In the genomic region with DNA sequence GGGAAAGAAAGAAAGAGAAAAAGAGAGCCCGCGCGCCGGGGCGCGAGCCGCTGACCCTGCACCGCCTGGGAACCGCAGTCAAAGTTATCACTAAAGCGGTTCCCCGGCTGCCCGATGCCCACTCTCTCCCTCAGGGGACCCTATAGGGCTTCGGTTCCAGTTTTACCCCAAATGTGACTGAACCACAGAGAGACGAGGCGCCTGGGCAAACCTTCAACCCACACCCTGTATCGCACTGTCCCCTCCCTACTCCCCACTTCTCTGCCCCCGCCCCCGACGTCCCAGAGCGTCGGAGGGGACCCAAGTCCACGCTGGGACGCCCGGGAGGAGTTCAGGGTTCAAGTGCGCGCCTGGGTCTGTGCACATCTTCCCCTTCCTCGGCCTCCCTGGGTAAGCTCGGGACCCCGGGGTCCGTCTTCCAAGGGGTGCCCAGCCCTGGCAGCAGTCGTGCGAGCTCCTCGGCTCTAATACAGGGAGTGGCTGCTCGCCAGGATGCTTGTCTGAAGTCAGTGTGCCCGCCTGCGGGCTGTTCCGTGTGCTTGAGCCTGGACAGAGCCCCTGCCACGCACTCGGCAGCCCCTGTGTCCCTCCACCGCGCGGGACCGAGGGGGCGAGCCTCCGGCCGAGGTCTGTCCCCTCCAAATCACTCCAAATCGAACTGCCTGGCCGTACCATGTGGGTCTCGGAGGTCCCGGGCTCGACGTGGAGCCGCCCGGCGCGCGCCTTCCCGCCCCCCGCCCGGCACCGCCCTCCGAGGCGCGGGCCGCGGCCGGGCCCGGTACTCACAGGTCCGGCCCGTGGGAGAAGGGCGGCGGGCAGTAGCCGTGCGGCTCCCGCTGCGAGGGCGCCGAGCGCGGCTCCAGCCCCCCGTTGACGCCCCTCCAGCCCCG, we compare ENCODE assay signal across 1 cellular context.
TF ChIP-seq lines count a peak whose summit lies in the region.

No MANE protein-coding gene starts in this region.

TF ChIP-seq in GM12878, 131 proteins besides CTCF, POLR2A, EP300 and RAD21 (continued from another document):
- TF ChIP-seq, protein P1, sequence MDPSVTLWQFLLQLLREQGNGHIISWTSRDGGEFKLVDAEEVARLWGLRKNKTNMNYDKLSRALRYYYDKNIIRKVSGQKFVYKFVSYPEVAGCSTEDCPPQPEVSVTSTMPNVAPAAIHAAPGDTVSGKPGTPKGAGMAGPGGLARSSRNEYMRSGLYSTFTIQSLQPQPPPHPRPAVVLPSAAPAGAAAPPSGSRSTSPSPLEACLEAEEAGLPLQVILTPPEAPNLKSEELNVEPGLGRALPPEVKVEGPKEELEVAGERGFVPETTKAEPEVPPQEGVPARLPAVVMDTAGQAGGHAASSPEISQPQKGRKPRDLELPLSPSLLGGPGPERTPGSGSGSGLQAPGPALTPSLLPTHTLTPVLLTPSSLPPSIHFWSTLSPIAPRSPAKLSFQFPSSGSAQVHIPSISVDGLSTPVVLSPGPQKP (IDR thresholded peaks at IDR 0.05; ENCODE audit: low read depth, low read length): no peak
- TF ChIP-seq, protein P2, sequence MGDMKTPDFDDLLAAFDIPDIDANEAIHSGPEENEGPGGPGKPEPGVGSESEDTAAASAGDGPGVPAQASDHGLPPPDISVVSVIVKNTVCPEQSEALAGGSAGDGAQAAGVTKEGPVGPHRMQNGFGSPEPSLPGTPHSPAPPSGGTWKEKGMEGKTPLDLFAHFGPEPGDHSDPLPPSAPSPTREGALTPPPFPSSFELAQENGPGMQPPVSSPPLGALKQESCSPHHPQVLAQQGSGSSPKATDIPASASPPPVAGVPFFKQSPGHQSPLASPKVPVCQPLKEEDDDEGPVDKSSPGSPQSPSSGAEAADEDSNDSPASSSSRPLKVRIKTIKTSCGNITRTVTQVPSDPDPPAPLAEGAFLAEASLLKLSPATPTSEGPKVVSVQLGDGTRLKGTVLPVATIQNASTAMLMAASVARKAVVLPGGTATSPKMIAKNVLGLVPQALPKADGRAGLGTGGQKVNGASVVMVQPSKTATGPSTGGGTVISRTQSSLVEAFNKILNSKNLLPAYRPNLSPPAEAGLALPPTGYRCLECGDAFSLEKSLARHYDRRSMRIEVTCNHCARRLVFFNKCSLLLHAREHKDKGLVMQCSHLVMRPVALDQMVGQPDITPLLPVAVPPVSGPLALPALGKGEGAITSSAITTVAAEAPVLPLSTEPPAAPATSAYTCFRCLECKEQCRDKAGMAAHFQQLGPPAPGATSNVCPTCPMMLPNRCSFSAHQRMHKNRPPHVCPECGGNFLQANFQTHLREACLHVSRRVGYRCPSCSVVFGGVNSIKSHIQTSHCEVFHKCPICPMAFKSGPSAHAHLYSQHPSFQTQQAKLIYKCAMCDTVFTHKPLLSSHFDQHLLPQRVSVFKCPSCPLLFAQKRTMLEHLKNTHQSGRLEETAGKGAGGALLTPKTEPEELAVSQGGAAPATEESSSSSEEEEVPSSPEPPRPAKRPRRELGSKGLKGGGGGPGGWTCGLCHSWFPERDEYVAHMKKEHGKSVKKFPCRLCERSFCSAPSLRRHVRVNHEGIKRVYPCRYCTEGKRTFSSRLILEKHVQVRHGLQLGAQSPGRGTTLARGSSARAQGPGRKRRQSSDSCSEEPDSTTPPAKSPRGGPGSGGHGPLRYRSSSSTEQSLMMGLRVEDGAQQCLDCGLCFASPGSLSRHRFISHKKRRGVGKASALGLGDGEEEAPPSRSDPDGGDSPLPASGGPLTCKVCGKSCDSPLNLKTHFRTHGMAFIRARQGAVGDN (IDR thresholded peaks at IDR 0.05): no peak
- TF ChIP-seq RFX5 (IDR thresholded peaks at IDR 0.05; ENCODE audit: low read depth, low read length) (no peak), NR2F1 (conservative IDR thresholded peaks at IDR 0.05) (no peak), HDAC6 (IDR thresholded peaks at IDR 0.05; ENCODE audit: unreplicated experiment) (no peak)
- TF ChIP-seq, protein P3, sequence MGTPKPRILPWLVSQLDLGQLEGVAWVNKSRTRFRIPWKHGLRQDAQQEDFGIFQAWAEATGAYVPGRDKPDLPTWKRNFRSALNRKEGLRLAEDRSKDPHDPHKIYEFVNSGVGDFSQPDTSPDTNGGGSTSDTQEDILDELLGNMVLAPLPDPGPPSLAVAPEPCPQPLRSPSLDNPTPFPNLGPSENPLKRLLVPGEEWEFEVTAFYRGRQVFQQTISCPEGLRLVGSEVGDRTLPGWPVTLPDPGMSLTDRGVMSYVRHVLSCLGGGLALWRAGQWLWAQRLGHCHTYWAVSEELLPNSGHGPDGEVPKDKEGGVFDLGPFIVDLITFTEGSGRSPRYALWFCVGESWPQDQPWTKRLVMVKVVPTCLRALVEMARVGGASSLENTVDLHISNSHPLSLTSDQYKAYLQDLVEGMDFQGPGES (IDR thresholded peaks at IDR 0.05): no peak
- TF ChIP-seq, protein P4, sequence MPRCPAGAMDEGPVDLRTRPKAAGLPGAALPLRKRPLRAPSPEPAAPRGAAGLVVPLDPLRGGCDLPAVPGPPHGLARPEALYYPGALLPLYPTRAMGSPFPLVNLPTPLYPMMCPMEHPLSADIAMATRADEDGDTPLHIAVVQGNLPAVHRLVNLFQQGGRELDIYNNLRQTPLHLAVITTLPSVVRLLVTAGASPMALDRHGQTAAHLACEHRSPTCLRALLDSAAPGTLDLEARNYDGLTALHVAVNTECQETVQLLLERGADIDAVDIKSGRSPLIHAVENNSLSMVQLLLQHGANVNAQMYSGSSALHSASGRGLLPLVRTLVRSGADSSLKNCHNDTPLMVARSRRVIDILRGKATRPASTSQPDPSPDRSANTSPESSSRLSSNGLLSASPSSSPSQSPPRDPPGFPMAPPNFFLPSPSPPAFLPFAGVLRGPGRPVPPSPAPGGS (IDR thresholded peaks at IDR 0.05; ENCODE audit: borderline replicate concordance, insufficient read depth, low read depth, low read length, poor library complexity, severe bottlenecking): no peak
TF ChIP-seq in GM12878: peak in this region for 0.
